Comparison of ENCODE assay signal across 7 cellular contexts in the genomic region with DNA sequence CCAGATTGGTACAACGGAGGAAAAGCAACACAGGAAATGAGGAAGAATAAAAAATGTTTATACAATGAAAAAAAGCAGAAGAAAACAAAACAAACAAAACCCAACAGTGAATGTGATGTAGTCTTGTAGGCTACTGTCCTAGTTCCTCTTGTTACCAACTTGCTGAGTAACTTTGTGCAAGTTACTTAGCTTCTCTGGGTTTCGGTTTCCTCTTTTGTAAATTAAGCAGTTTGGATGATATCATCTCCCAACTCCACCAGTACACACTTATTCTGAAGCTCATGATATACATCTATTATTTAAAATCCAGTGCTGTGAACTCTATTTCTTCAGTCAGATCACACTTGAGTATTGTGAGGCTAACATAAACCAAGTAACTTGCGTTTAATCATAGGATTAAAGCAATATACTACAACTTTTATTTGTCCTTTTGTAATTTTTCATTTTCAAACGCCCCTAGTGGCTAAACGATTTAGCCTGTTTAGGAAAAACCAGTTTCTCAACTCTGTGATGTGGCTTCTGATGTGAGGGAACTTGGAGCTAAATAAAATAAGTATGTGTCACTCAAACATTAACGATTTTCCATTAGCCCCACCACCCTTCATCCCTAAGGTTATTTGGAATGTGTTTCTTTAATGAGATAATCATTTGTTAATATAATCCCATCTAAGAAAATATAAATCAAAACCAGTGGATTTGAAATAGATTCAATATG. TPM values are rescaled to one million over a fixed set of nuclear protein-coding genes. Genes with fewer than 3 reads are reported as not detected.
DNase-seq lines count a peak whose midpoint lies in the region; TF ChIP-seq lines count a peak whose summit lies in the region.

No MANE protein-coding gene starts in this region.

- peak overlapping the region; percentile 89 for H3K4me2 ChIP-seq in Karpas-422 (ENCODE audit: low read depth, low read length, poor library complexity, severe bottlenecking)

- H3K27me3 ChIP-seq in Karpas-422 (ENCODE audit: low read length) = no peaks in the 10 kb centered on the region
- H3K27me3 ChIP-seq in esophagus (ENCODE audit: control insufficient read depth in 1 of 2, insufficient read depth in 2 of 2, low read length in 2 of 2) = no peaks in the 10 kb centered on the region

- peak; percentile 34 for DNase-seq in GDM1 (lab: John Stamatoyannopoulos, UW)
- peak; percentile 88 for DNase-seq in Karpas-422
- DNase-seq in SW480 (ENCODE audit: low spot score) = peak; percentile 49
- DNase-seq in progenitor cell of endocrine pancreas (ENCODE audit: low spot score, unreplicated experiment) = no peak
- no peak for DNase-seq in retina
- DNase-seq in NCI-H2107 treated with DMSO at 0.1 percent for 48 hours (lab: John Stamatoyannopoulos, UW; ENCODE audit: unreplicated experiment) = no peak

- H3K9me3 ChIP-seq in Karpas-422 (ENCODE audit: low read length) (no peaks in the 10 kb centered on the region), esophagus (ENCODE audit: control insufficient read depth in 2 of 2, insufficient read depth in 1 of 2, low read depth in 1 of 2, low read length in 1 of 2) (no peaks in the 10 kb centered on the region)

- H3K27ac ChIP-seq in Karpas-422 (ENCODE audit: low read length) (peak overlapping the region; percentile 95), esophagus (ENCODE audit: low read depth in 2 of 2, low read length in 1 of 2) (peak overlapping the region; percentile 87 to 100)

- peak; percentile 83 for TF ChIP-seq CTCF in progenitor cell of endocrine pancreas (IDR thresholded peaks at IDR 0.05; ENCODE audit: unreplicated experiment)

- peaks cover 13% of the 10 kb centered on the region for H3K36me3 Mint-ChIP-seq in progenitor cell of endocrine pancreas (ENCODE audit: insufficient read depth)

- H3K9me2 ChIP-seq in Karpas-422 (replicated peaks; ENCODE audit: insufficient read depth, low read length) = no peaks in the 10 kb centered on the region

- WGBS in esophagus, 2 donors = 5 to 7% methylated on average over 6 of the region's 6 CpGs

- peak overlapping the region; percentile 56 for H3K4me3 Mint-ChIP-seq in progenitor cell of endocrine pancreas (ENCODE audit: low read depth)

- peak overlapping the region; percentile 87 for H2AFZ ChIP-seq in Karpas-422 (ENCODE audit: low read length)

- peak overlapping the region; percentile 100 for H3K27ac Mint-ChIP-seq in progenitor cell of endocrine pancreas

- H3K4me1 ChIP-seq in Karpas-422 (ENCODE audit: low read length) (peaks cover 62% of the 10 kb centered on the region), esophagus (ENCODE audit: control insufficient read depth in 2 of 2, insufficient read depth in 2 of 2, low read length in 1 of 2) (peaks cover 2 to 5% of the 10 kb centered on the region in 2 donors)

- H3K9ac ChIP-seq in Karpas-422 (ENCODE audit: low read length) = peak overlapping the region; percentile 93

- peaks cover 39% of the 10 kb centered on the region for H3K4me1 Mint-ChIP-seq in progenitor cell of endocrine pancreas (ENCODE audit: low read depth)

- H3K4me3 ChIP-seq in Karpas-422 (ENCODE audit: low read length) (peak overlapping the region; percentile 85), esophagus (ENCODE audit: low read depth in 1 of 2, low read length in 2 of 2) (no peak overlapping the region)

- no peaks in the 10 kb centered on the region for H3K27me3 Mint-ChIP-seq in progenitor cell of endocrine pancreas

- no peaks in the 10 kb centered on the region for H3K9me3 Mint-ChIP-seq in progenitor cell of endocrine pancreas (ENCODE audit: low read depth)

- peaks cover 10% of the 10 kb centered on the region for H3K36me3 ChIP-seq in Karpas-422 (ENCODE audit: insufficient read depth, low read length)
- peaks cover 0 to 8% of the 10 kb centered on the region in 2 donors for H3K36me3 ChIP-seq in esophagus (ENCODE audit: control insufficient read depth in 2 of 2, insufficient read depth in 2 of 2, low read length in 1 of 2)

- peaks cover 46% of the 10 kb centered on the region for H3K79me2 ChIP-seq in Karpas-422 (ENCODE audit: low read length)

- H4K20me1 ChIP-seq in Karpas-422 (ENCODE audit: insufficient read depth, low read depth, low read length) = peaks cover 13% of the 10 kb centered on the region

RNA-seq across cellular contexts. Expression of a gene that starts 1.4 kb away (rescaled TPM):
- total RNA-seq in Karpas-422 (2014; rRNA removed; shearing (Covaris generic); ENCODE audit: low replicate concordance) = 22.9 and 49.0 TPM in 2 replicates
- polyA plus RNA-seq in esophagus = 10 to 100 TPM; 18.2 to 26.3 TPM
- total RNA-seq in progenitor cell of endocrine pancreas = 70.0 and 72.8 TPM in 2 replicates

RNA-seq across cellular contexts. Expression of a gene that starts 18.2 kb away (rescaled TPM):
- 23.9 and 28.3 TPM in 2 replicates for total RNA-seq in Karpas-422 (2014; rRNA removed; shearing (Covaris generic); ENCODE audit: low replicate concordance)
- polyA plus RNA-seq in esophagus = 10 to 100 TPM; 27.9 to 29.5 TPM
- total RNA-seq in progenitor cell of endocrine pancreas = 11.2 and 12.7 TPM in 2 replicates

Comparison
In these comparisons a context has a peak if more than half of its experiments do, and no peak if none do; other contexts are left out.
1. DNase-seq: peak in GDM1 (single experiment), Karpas-422 (single experiment) and SW480 (single experiment); none in progenitor cell of endocrine pancreas (single experiment), retina (single experiment) and NCI-H2107 treated with DMSO at 0.1 percent for 48 hours (single experiment).